Comparison of ENCODE assay signal across 13 cellular contexts in the genomic region with DNA sequence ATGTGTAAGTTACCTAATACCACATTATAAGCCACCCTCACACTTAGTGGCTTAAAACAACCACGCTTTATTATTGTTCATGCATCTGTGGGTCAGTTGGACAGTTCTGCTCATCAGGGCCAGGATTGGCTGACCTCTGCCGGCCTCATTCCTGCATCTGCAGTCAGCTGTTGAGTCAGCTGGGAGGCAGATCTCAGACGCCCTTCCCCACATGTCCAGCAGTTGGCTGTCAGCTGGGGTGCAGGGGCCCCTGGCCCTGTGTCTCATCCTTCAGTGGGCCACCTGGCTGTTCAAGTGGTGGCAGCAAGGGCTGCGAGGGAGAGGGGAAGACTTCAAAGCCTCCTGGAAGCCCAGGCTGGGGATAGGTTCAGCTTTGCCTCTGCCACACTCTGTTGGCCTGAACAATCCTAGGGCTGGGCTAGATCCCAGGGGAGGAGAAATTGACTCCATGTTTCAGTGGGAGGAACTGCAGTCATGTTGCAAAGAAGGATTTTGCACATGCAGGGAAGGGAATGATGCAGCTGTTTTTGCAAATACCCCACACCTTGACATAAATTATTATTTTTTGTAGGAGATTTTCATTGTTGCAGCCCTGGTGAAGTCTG. TPM values are rescaled to one million over a fixed set of nuclear protein-coding genes. Genes with fewer than 3 reads are reported as not detected.
DNase-seq lines count a peak whose midpoint lies in the region; ATAC-seq and TF ChIP-seq lines count a peak whose summit lies in the region.
"Had no signal": no experiment of that assay in that cellular context is flagged by ENCODE, and none has a peak within 500 bp of the region (broad histone marks: within the 10 kb centered on the region; RNA-seq: fewer than 3 reads in every experiment).

No MANE protein-coding gene starts in this region.

- H3K4me1 Mint-ChIP-seq in naive thymus-derived CD8-positive, alpha-beta T cell: peaks cover 0 to 2% (median 0%) of the 10 kb centered on the region in 4 donors
- H3K4me1 Mint-ChIP-seq in CD4-positive, alpha-beta T cell (ENCODE audit: low read depth): no peaks in the 10 kb centered on the region

- no peaks in the 10 kb centered on the region for H3K27me3 ChIP-seq in esophagus squamous epithelium
- H3K27me3 ChIP-seq in CD4-positive, alpha-beta T cell (ENCODE audit: control insufficient read depth, insufficient read depth, low read length): no peaks in the 10 kb centered on the region

- peak overlapping the region; percentile 77 to 94 (median 86) for H3K27ac ChIP-seq in esophagus squamous epithelium
- H3K27ac ChIP-seq in CD4-positive, alpha-beta T cell (ENCODE audit: low read depth, low read length): no peak overlapping the region

- no peaks in the 10 kb centered on the region for H3K9me3 Mint-ChIP-seq in naive thymus-derived CD8-positive, alpha-beta T cell
- H3K9me3 Mint-ChIP-seq in CD4-positive, alpha-beta T cell: no peaks in the 10 kb centered on the region

- H3K27me3 Mint-ChIP-seq in naive thymus-derived CD8-positive, alpha-beta T cell: no peaks in the 10 kb centered on the region
- H3K27me3 Mint-ChIP-seq in CD4-positive, alpha-beta T cell: no peaks in the 10 kb centered on the region

- H3K36me3 ChIP-seq in esophagus squamous epithelium: peaks cover 11 to 98% (median 16%) of the 10 kb centered on the region in 3 donors

- H3K4me3 Mint-ChIP-seq in naive thymus-derived CD8-positive, alpha-beta T cell: no peak overlapping the region
- no peak overlapping the region for H3K4me3 Mint-ChIP-seq in CD4-positive, alpha-beta T cell

- H3K36me3 Mint-ChIP-seq in naive thymus-derived CD8-positive, alpha-beta T cell: peaks cover 9 to 96% (median 31%) of the 10 kb centered on the region in 3 donors
- H3K36me3 Mint-ChIP-seq in CD4-positive, alpha-beta T cell (ENCODE audit: low read depth): peaks cover 92% of the 10 kb centered on the region

- H3K27ac Mint-ChIP-seq in naive thymus-derived CD8-positive, alpha-beta T cell: peak overlapping the region in 6 of 10 donors; percentile 15 to 94 (median 48)
- no peak overlapping the region for H3K27ac Mint-ChIP-seq in CD4-positive, alpha-beta T cell

- DNase-seq in AG08396 (ENCODE audit: low spot score): peak; percentile 83
- DNase-seq in NCI-H226: peak; percentile 71
- DNase-seq in esophagus squamous epithelium (lab: John Stamatoyannopoulos, UW): no peak
- DNase-seq in naive thymus-derived CD8-positive, alpha-beta T cell: no peak
- no peak for DNase-seq in CD4-positive, alpha-beta T cell
- no peak for DNase-seq in CD1c-positive myeloid dendritic cell (ENCODE audit: extremely low spot score)
- DNase-seq in NCI-H2081 (lab: John Stamatoyannopoulos, UW): no peak
- DNase-seq: activated CD4-positive, alpha-beta T cell treated with anti-CD3 and anti-CD28 coated beads for 48 hours; DND-41; kidney; small intestine; stimulated activated naive CD8-positive, alpha-beta T cell treated with anti-CD3 and anti-CD28 coated beads, Interleukin-15, Interleukin-2, amounts not matched to agents 100 U/mL and 50 U/mL, for 24 hours had no signal

- peaks cover 32 to 71% (median 41%) of the 10 kb centered on the region in 3 donors for H3K4me1 ChIP-seq in esophagus squamous epithelium

- POLR2A ChIA-PET in naive thymus-derived CD8-positive, alpha-beta T cell (lab: Charles Lee): no interaction called here
- POLR2A ChIA-PET in CD4-positive, alpha-beta T cell (lab: Charles Lee): interaction anchor here (1.0 kb wide), 1 partner anchor 38 kb away, joined by 3 read pairs; no protein-coding TSS in a partner anchor

- no peak for ATAC-seq in naive thymus-derived CD8-positive, alpha-beta T cell
- ATAC-seq in CD4-positive, alpha-beta T cell (ENCODE audit: poor library complexity): no peak
- no peak for ATAC-seq in HG02571 (IDR thresholded peaks at IDR 0.05; ENCODE audit: unreplicated experiment)

- no peaks in the 10 kb centered on the region for H3K9me3 ChIP-seq in esophagus squamous epithelium
- no peaks in the 10 kb centered on the region for H3K9me3 ChIP-seq in CD4-positive, alpha-beta T cell (ENCODE audit: control insufficient read depth, low read length)

- TF ChIP-seq POLR2A in esophagus squamous epithelium (IDR thresholded peaks at IDR 0.05): no peak

- intact Hi-C loops in esophagus squamous epithelium (cut with DNase I): loop anchor here (5.0 kb wide), 1 partner anchor 41 kb away; no protein-coding TSS in a partner anchor
- intact Hi-C loops in CD4-positive, alpha-beta T cell (cut with DNase I, micrococcal nuclease): no loop called here

- no peak overlapping the region for H3K4me3 ChIP-seq in esophagus squamous epithelium

- WGBS in esophagus squamous epithelium, 2 donors: 36 to 67% methylated on average over 3 of the region's 4 CpGs

- CTCF ChIA-PET in CD4-positive, alpha-beta T cell (lab: Charles Lee): interaction anchor here (1.1 to 1.7 kb wide), 2 partner anchors 10 to 25 kb away, joined by 4 read pairs; no protein-coding TSS in a partner anchor

- peak in 1 of 6 experiments; percentile 29 for TF ChIP-seq CTCF in esophagus squamous epithelium (IDR thresholded peaks at IDR 0.05)
- no peak for TF ChIP-seq CTCF in CD4-positive, alpha-beta T cell (IDR thresholded peaks at IDR 0.05)

RNA-seq across cellular contexts. Expression of gene TACR2, which starts 33.1 kb away (rescaled TPM):
- total RNA-seq in esophagus squamous epithelium: 10 to 100 TPM in 1 of 4 donors, 1 to 10 TPM in 2, under 1 TPM in 1; 0.72 to 24.0 (median 4.4) TPM
- not detected for total RNA-seq in naive thymus-derived CD8-positive, alpha-beta T cell
- polyA plus RNA-seq in naive thymus-derived CD8-positive, alpha-beta T cell: not detected
- total RNA-seq in CD4-positive, alpha-beta T cell: not detected

Comparison
In these comparisons a context has a peak if more than half of its experiments do, and no peak if none do; other contexts are left out.
1. DNase-seq: peak in AG08396 (single experiment) and NCI-H226 (single experiment); none in esophagus squamous epithelium (single experiment), naive thymus-derived CD8-positive, alpha-beta T cell (0 of 10), CD4-positive, alpha-beta T cell (0 of 10), CD1c-positive myeloid dendritic cell (single experiment) and NCI-H2081 (0 of 2).